ENCODE assay signal across 8 cellular contexts in genomic region chr19:18636183-18636968, GRCh38. TPM values are rescaled to one million over a fixed set of nuclear protein-coding genes. Genes with fewer than 3 reads are reported as not detected.
DNase-seq lines count a peak whose midpoint lies in the region; ATAC-seq and TF ChIP-seq lines count a peak whose summit lies in the region.

No MANE protein-coding gene starts in this region.

- intact Hi-C loops in left cardiac atrium (cut with DNase I): no loop called here
- intact Hi-C loops in posterior cingulate gyrus (cut with DNase I): no loop called here

- no peaks in the 10 kb centered on the region for H3K9me3 Mint-ChIP-seq in T-cell
- no peaks in the 10 kb centered on the region for H3K9me3 Mint-ChIP-seq in type B pancreatic cell

- TF ChIP-seq CTCF in GM12865 (IDR thresholded peaks at IDR 0.05; ENCODE audit: insufficient read depth, low read depth, low read length, missing control alignments): no peak
- TF ChIP-seq CTCF in type B pancreatic cell (conservative IDR thresholded peaks at IDR 0.05): no peak

- POLR2A ChIA-PET in T-cell (lab: Charles Lee): no interaction called here

- H3K4me3 Mint-ChIP-seq in T-cell (peak overlapping the region; percentile 82 to 84 (median 84)), type B pancreatic cell (peak overlapping the region; percentile 89)

- no peaks in the 10 kb centered on the region for H3K27me3 Mint-ChIP-seq in T-cell
- H3K27me3 Mint-ChIP-seq in type B pancreatic cell: no peaks in the 10 kb centered on the region

- H3K27ac Mint-ChIP-seq in T-cell: peak overlapping the region; percentile 73 to 91
- H3K27ac Mint-ChIP-seq in type B pancreatic cell: peak overlapping the region; percentile 82

- peak overlapping the region; percentile 60 for H3K4me3 ChIP-seq in GM12865 (ENCODE audit: low read depth, low read length)

- ATAC-seq in HG02840 (IDR thresholded peaks at IDR 0.05; ENCODE audit: low FRiP score, unreplicated experiment): peak; percentile 81
- ATAC-seq in T-cell (replicated peaks in 1 of 4): peak; percentile 86 to 94 (median 92)
- peak; percentile 98 for ATAC-seq in left cardiac atrium

- H3K36me3 Mint-ChIP-seq in T-cell (no peaks in the 10 kb centered on the region), type B pancreatic cell (peaks cover 4% of the 10 kb centered on the region)

- peaks cover 32 to 39% (median 33%) of the 10 kb centered on the region in 3 donors for H3K4me1 Mint-ChIP-seq in T-cell
- H3K4me1 Mint-ChIP-seq in type B pancreatic cell (ENCODE audit: unreplicated experiment): peaks cover 22% of the 10 kb centered on the region

- CTCF ChIA-PET in T-cell (lab: Charles Lee): no interaction called here

- peak; percentile 98 for DNase-seq in GM12865 (ENCODE audit: low read depth)
- peak; percentile 95 for DNase-seq in NCI-H1436 (lab: John Stamatoyannopoulos, UW)
- DNase-seq in T-cell: peak; percentile 93 to 100 (median 97)
- DNase-seq in amniotic epithelial cell (ENCODE audit: low read depth): peak; percentile 95
- DNase-seq in left cardiac atrium: peak; percentile 99
- peak; percentile 96 to 100 (median 98) for DNase-seq in posterior cingulate gyrus
- peak; percentile 99 for DNase-seq in type B pancreatic cell (ENCODE audit: extremely low spot score, unreplicated experiment)

RNA-seq across cellular contexts. Expression of gene KLHL26, which starts 0.5 kb away (rescaled TPM):
- 10 to 100 TPM in 4 of 5 donors, 1 to 10 TPM in 1; 8.8 to 16.4 (median 14.1) TPM for total RNA-seq in T-cell
- 10 to 100 TPM in 1 of 2 donors, 1 to 10 TPM in 1; 7.8 to 10.2 TPM for total RNA-seq in left cardiac atrium
- total RNA-seq in type B pancreatic cell (ENCODE audit: low replicate concordance): 11.0 and 11.1 TPM in 2 replicates

RNA-seq across cellular contexts. Expression of gene TMEM59L, which starts 23.7 kb away (rescaled TPM):
- total RNA-seq in T-cell (under 1 TPM in 2 of 5 donors, not detected in 3; 0.38 to 0.40 TPM), left cardiac atrium (1 to 10 TPM; 1.9 to 3.3 TPM), type B pancreatic cell (ENCODE audit: low replicate concordance) (4.6 and 9.4 TPM in 2 replicates)

RNA-seq across cellular contexts. Expression of gene CRLF1, which starts 29.8 kb away (rescaled TPM):
- total RNA-seq in T-cell: under 1 TPM in 2 of 5 donors, not detected in 3; 0.56 to 0.73 TPM
- total RNA-seq in left cardiac atrium: 10 to 100 TPM; 26.8 to 66.7 TPM
- total RNA-seq in type B pancreatic cell (ENCODE audit: low replicate concordance): 2.8 and 7.8 TPM in 2 replicates

RNA-seq across cellular contexts. Expression of gene CRTC1, which starts 47.1 kb away (rescaled TPM):
- total RNA-seq in T-cell (10 to 100 TPM; 19.6 to 26.9 (median 25.0) TPM), left cardiac atrium (10 to 100 TPM; 10.5 to 11.1 TPM), type B pancreatic cell (ENCODE audit: low replicate concordance) (14.2 and 20.2 TPM in 2 replicates)

RNA-seq across cellular contexts. Expression of gene REX1BD, which starts 47.8 kb away (rescaled TPM):
- total RNA-seq in T-cell (100 to 1,000 TPM in 4 of 5 donors, 10 to 100 TPM in 1; 91.8 to 166 (median 150) TPM), left cardiac atrium (10 to 100 TPM; 65.3 to 76.0 TPM), type B pancreatic cell (ENCODE audit: low replicate concordance) (54.0 and 63.5 TPM in 2 replicates)

Comparison
In these comparisons a context has a peak if more than half of its experiments do, and no peak if none do; other contexts are left out.
1. Peak in every context shown above with its lines: DNase-seq, ATAC-seq and H3K4me3 ChIP-seq.